1 cellular context compared by ENCODE assay signal in the genomic region with DNA sequence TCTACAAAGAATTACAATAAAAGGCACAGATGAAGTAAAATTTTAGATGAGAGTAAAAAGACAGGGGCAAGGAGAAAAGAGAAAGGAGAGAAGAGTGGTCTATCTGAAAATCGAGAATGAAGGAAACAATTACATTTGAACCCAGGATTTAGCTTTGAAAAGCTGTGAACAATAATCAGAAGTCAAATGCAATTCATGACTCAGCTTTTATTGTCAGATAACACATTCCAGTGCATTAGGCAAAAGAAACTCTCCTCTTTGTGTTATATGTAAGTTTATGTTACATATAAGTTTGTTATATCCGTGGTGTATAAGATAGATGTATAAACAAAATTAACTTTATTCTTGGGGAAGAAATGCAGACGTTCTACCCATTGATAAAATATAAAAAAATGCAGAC.
TF ChIP-seq lines count a peak whose summit lies in the region.

No MANE protein-coding gene starts in this region.

TF ChIP-seq in GM23338, 12 proteins besides CTCF, POLR2A, EP300 and RAD21 (continued from another document):
- TF ChIP-seq, protein P1, sequence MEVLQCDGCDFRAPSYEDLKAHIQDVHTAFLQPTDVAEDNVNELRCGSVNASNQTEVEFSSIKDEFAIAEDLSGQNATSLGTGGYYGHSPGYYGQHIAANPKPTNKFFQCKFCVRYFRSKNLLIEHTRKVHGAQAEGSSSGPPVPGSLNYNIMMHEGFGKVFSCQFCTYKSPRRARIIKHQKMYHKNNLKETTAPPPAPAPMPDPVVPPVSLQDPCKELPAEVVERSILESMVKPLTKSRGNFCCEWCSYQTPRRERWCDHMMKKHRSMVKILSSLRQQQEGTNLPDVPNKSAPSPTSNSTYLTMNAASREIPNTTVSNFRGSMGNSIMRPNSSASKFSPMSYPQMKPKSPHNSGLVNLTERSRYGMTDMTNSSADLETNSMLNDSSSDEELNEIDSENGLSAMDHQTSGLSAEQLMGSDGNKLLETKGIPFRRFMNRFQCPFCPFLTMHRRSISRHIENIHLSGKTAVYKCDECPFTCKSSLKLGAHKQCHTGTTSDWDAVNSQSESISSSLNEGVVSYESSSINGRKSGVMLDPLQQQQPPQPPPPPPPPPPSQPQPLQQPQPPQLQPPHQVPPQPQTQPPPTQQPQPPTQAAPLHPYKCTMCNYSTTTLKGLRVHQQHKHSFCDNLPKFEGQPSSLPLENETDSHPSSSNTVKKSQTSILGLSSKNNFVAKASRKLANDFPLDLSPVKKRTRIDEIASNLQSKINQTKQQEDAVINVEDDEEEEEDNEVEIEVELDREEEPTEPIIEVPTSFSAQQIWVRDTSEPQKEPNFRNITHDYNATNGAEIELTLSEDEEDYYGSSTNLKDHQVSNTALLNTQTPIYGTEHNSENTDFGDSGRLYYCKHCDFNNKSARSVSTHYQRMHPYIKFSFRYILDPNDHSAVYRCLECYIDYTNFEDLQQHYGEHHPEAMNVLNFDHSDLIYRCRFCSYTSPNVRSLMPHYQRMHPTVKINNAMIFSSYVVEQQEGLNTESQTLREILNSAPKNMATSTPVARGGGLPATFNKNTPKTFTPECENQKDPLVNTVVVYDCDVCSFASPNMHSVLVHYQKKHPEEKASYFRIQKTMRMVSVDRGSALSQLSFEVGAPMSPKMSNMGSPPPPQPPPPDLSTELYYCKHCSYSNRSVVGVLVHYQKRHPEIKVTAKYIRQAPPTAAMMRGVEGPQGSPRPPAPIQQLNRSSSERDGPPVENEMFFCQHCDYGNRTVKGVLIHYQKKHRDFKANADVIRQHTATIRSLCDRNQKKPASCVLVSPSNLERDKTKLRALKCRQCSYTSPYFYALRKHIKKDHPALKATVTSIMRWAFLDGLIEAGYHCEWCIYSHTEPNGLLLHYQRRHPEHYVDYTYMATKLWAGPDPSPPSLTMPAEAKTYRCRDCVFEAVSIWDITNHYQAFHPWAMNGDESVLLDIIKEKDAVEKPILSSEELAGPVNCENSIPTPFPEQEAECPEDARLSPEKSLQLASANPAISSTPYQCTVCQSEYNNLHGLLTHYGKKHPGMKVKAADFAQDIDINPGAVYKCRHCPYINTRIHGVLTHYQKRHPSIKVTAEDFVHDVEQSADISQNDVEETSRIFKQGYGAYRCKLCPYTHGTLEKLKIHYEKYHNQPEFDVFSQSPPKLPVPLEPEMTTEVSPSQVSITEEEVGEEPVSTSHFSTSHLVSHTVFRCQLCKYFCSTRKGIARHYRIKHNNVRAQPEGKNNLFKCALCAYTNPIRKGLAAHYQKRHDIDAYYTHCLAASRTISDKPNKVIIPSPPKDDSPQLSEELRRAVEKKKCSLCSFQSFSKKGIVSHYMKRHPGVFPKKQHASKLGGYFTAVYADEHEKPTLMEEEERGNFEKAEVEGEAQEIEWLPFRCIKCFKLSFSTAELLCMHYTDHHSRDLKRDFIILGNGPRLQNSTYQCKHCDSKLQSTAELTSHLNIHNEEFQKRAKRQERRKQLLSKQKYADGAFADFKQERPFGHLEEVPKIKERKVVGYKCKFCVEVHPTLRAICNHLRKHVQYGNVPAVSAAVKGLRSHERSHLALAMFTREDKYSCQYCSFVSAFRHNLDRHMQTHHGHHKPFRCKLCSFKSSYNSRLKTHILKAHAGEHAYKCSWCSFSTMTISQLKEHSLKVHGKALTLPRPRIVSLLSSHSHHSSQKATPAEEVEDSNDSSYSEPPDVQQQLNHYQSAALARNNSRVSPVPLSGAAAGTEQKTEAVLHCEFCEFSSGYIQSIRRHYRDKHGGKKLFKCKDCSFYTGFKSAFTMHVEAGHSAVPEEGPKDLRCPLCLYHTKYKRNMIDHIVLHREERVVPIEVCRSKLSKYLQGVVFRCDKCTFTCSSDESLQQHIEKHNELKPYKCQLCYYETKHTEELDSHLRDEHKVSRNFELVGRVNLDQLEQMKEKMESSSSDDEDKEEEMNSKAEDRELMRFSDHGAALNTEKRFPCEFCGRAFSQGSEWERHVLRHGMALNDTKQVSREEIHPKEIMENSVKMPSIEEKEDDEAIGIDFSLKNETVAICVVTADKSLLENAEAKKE (CRISPR knock-in tag; IDR thresholded peaks at IDR 0.05): no peak
- TF ChIP-seq, protein P2, sequence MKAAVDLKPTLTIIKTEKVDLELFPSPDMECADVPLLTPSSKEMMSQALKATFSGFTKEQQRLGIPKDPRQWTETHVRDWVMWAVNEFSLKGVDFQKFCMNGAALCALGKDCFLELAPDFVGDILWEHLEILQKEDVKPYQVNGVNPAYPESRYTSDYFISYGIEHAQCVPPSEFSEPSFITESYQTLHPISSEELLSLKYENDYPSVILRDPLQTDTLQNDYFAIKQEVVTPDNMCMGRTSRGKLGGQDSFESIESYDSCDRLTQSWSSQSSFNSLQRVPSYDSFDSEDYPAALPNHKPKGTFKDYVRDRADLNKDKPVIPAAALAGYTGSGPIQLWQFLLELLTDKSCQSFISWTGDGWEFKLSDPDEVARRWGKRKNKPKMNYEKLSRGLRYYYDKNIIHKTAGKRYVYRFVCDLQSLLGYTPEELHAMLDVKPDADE (IDR thresholded peaks at IDR 0.05): no peak
- TF ChIP-seq ZNF114 (CRISPR knock-in tag; IDR thresholded peaks at IDR 0.05): no peak
- TF ChIP-seq EZH2 (IDR thresholded peaks at IDR 0.05; ENCODE audit: low read depth, unreplicated experiment): no peak
- no peak for TF ChIP-seq ZNF331 (CRISPR knock-in tag; IDR thresholded peaks at IDR 0.05; ENCODE audit: low read depth)
- no peak for TF ChIP-seq STAT1 (IDR thresholded peaks at IDR 0.05; ENCODE audit: unreplicated experiment)
